Comparison of ENCODE assay signal across 8 cellular contexts in genomic region chr7:29684146-29684786, GRCh38.
A peak's percentile ranks its signal among the peaks of the same experiment; 100 is the strongest.
DNase-seq lines count a peak whose midpoint lies in the region; ATAC-seq and TF ChIP-seq lines count a peak whose summit lies in the region.
"Not testable (repeated sequence)": the region's sequence is repeated elsewhere in the genome, so short reads cannot be mapped to it uniquely, and the experiment has no call there.

No MANE protein-coding gene starts in this region.

- H3K27me3 ChIP-seq in vagina: not testable (repeated sequence)

- H3K9me3 ChIP-seq in vagina: not testable (repeated sequence)

- H3K27me3 Mint-ChIP-seq in osteocyte (ENCODE audit: unreplicated experiment): not testable (repeated sequence)

- intact Hi-C loops in vagina (cut with DNase I): not testable (repeated sequence)

- H3K27ac Mint-ChIP-seq in osteocyte (ENCODE audit: unreplicated experiment): peak overlapping the region; percentile 85

- not testable (repeated sequence) for TF ChIP-seq POLR2A in vagina (IDR thresholded peaks at IDR 0.05)

- H3K36me3 ChIP-seq in vagina: not testable (repeated sequence)

- peak overlapping the region; percentile 89 for H3K4me3 Mint-ChIP-seq in osteocyte (ENCODE audit: unreplicated experiment)

- H3K9me3 Mint-ChIP-seq in osteocyte (ENCODE audit: unreplicated experiment): not testable (repeated sequence)

- not testable (repeated sequence) for H3K36me3 Mint-ChIP-seq in osteocyte (ENCODE audit: unreplicated experiment)

- H3K27ac ChIP-seq in vagina: peak overlapping the region; percentile 94

- peak; percentile 24 for ATAC-seq in GM18861 (IDR thresholded peaks at IDR 0.05; ENCODE audit: unreplicated experiment)
- peak; percentile 24 for ATAC-seq in HG02642 (IDR thresholded peaks at IDR 0.05; ENCODE audit: poor library complexity, unreplicated experiment)

- not testable (repeated sequence) for H3K4me1 ChIP-seq in vagina

- not testable (repeated sequence) for TF ChIP-seq CTCF in osteocyte (IDR thresholded peaks at IDR 0.05); vagina (IDR thresholded peaks at IDR 0.05)

- H3K4me1 Mint-ChIP-seq in osteocyte (ENCODE audit: unreplicated experiment): peaks cover 19% of the 10 kb centered on the region

- H3K4me3 ChIP-seq in iPS-11a (ENCODE audit: low read depth, low read length) (peak overlapping the region; percentile 57), vagina (peak overlapping the region; percentile 71 to 78)

- DNase-seq in LoVo (ENCODE audit: low spot score) (peak; percentile 16), T1000 (lab: John Stamatoyannopoulos, UW) (peak; percentile 41), cerebellar cortex (ENCODE audit: low spot score) (peak; percentile 13)
- not testable (repeated sequence) for DNase-seq in osteocyte (ENCODE audit: extremely low spot score, unreplicated experiment); vagina (ENCODE audit: extremely low spot score in 2 of 2)
